Comparison of ENCODE assay signal across 7 cellular contexts in genomic region chr3:189324538-189325138, GRCh38.
DNase-seq lines count a peak whose midpoint lies in the region; ATAC-seq and TF ChIP-seq lines count a peak whose summit lies in the region.

No MANE protein-coding gene starts in this region.

- peak; percentile 42 to 67 for DNase-seq in NCI-H187 (lab: John Stamatoyannopoulos, UW)
- DNase-seq in central memory CD8-positive, alpha-beta T cell (ENCODE audit: low spot score in 2 of 2) = peak; percentile 47 to 79
- DNase-seq in skeletal muscle cell (ENCODE audit: low read depth) = peak; percentile 90
- no peak for DNase-seq in NCI-H1694 (lab: John Stamatoyannopoulos, UW)

- peak overlapping the region; percentile 90 for H3K27ac Mint-ChIP-seq in central memory CD8-positive, alpha-beta T cell (ENCODE audit: low read depth)

- peaks cover 11% of the 10 kb centered on the region for H3K36me3 Mint-ChIP-seq in central memory CD8-positive, alpha-beta T cell (ENCODE audit: insufficient read depth)

- H3K4me1 Mint-ChIP-seq in central memory CD8-positive, alpha-beta T cell = peaks cover 34% of the 10 kb centered on the region

- peak overlapping the region; percentile 98 for H3K27ac ChIP-seq in VCaP

- ATAC-seq in GM18858 (IDR thresholded peaks at IDR 0.05; ENCODE audit: unreplicated experiment) (peak; percentile 100), HG02943 (IDR thresholded peaks at IDR 0.05; ENCODE audit: low read depth, unreplicated experiment) (peak; percentile 99)
- ATAC-seq in central memory CD8-positive, alpha-beta T cell (replicated peaks; ENCODE audit: extremely low read depth, poor library complexity, severe bottlenecking) = peak; percentile 99

- H3K27me3 Mint-ChIP-seq in central memory CD8-positive, alpha-beta T cell = no peaks in the 10 kb centered on the region

- H3K9me3 Mint-ChIP-seq in central memory CD8-positive, alpha-beta T cell = peaks cover 9% of the 10 kb centered on the region

- peak overlapping the region; percentile 70 for H3K4me3 Mint-ChIP-seq in central memory CD8-positive, alpha-beta T cell

- H3K4me3 ChIP-seq in skeletal muscle cell (ENCODE audit: low read depth, low read length) = no peak overlapping the region

- TF ChIP-seq CTCF in VCaP (conservative IDR thresholded peaks at IDR 0.05) = no peak
